12 cellular contexts compared by ENCODE assay signal in the genomic region with DNA sequence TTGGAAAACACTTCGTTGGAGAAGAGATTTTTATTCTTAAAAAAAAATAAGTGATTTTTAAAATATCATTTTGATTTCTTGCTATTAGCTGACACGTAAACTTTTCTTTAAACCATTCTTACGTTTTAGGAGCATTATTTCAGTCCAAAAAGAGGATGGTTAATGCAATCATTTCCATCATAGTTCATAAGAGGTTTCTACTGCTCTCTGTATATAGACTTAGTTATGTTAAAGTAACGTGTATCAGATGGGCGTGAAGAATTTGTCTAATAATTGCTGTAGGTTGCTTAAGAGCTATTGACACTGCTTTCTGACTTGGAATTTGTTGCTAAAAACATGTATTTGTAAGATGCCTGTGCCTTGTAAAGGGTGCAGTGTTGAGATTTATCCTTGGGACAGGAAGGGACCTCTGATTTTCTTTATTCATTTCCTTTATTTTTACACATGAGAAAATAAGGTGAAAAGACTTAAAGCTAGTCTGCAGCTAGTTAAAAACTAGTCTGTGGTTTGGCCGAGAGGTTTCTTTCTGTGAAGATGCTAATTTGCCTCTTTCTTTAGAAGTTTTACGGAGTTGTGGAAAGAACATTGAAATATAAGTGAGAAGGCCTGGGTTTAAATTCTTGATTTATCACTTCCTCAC. TPM values are rescaled to one million over a fixed set of nuclear protein-coding genes. Genes with fewer than 3 reads are reported as not detected.
DNase-seq lines count a peak whose midpoint lies in the region; ATAC-seq and TF ChIP-seq lines count a peak whose summit lies in the region.
"Had no signal": no experiment of that assay in that cellular context is flagged by ENCODE, and none has a peak within 500 bp of the region (broad histone marks: within the 10 kb centered on the region; RNA-seq: fewer than 3 reads in every experiment).

No MANE protein-coding gene starts in this region.

- ATAC-seq in Right ventricle myocardium superior (ENCODE audit: poor library complexity) (no peak), omental fat pad (ENCODE audit: low FRiP score) (no peak)

- H3K4me1 ChIP-seq in right atrium auricular region (peaks cover 0 to 54% of the 10 kb centered on the region in 2 donors), adipocyte (ENCODE audit: control insufficient read depth, insufficient read depth, low read length) (peaks cover 46% of the 10 kb centered on the region), muscle layer of colon (ENCODE audit: insufficient read depth, low read length) (peaks cover 63% of the 10 kb centered on the region)

- H3K36me3 ChIP-seq in right atrium auricular region (peaks cover under 1% of the 10 kb centered on the region), adipocyte (ENCODE audit: control insufficient read depth, insufficient read depth, low read length, severe bottlenecking) (peaks cover 9% of the 10 kb centered on the region), muscle layer of colon (ENCODE audit: insufficient read depth, low read length) (peaks cover 6% of the 10 kb centered on the region)

- H3K27me3 ChIP-seq in right atrium auricular region: no peaks in the 10 kb centered on the region
- H3K27me3 ChIP-seq in adipocyte (replicated peaks; ENCODE audit: control insufficient read depth, insufficient read depth, low read length): no peaks in the 10 kb centered on the region
- H3K27me3 ChIP-seq in muscle layer of colon (ENCODE audit: control insufficient read depth in 1 of 2, insufficient read depth in 2 of 2, low read length in 2 of 2): no peaks in the 10 kb centered on the region

- TF ChIP-seq CTCF in right atrium auricular region (IDR thresholded peaks at IDR 0.05) (no peak), omental fat pad (IDR thresholded peaks at IDR 0.05) (no peak)

- H3K9ac ChIP-seq in adipocyte (ENCODE audit: low read length) (peak overlapping the region; percentile 99), muscle layer of colon (ENCODE audit: low read length) (peak overlapping the region; percentile 32)

- H3K9me3 ChIP-seq in right atrium auricular region (no peaks in the 10 kb centered on the region), adipocyte (ENCODE audit: control insufficient read depth, low read length) (no peaks in the 10 kb centered on the region), muscle layer of colon (ENCODE audit: low read length) (no peaks in the 10 kb centered on the region)

- intact Hi-C loops in Right ventricle myocardium superior (cut with DNase I): loop anchor here (5.0 kb wide), 1 partner anchor 37 kb away; a partner anchor contains a TSS

- no peak for DNase-seq in right atrium auricular region (ENCODE audit: low spot score)
- DNase-seq in Right ventricle myocardium superior: no peak
- no peak for DNase-seq in adipocyte (ENCODE audit: low read depth)
- DNase-seq in globus pallidus (ENCODE audit: low spot score): no peak
- DNase-seq in NCI-H1105 (lab: John Stamatoyannopoulos, UW): no peak
- DNase-seq in omental fat pad (ENCODE audit: low spot score): no peak
- DNase-seq in HT-29 (ENCODE audit: low spot score): no peak
- DNase-seq: central memory CD4-positive, alpha-beta T cell; kidney glomerular epithelial cell; NCI-H187 had no signal

- H3K4me3 ChIP-seq in right atrium auricular region (peak overlapping the region in 1 of 2 donors; percentile 7), adipocyte (ENCODE audit: low read length) (peak overlapping the region; percentile 100), muscle layer of colon (ENCODE audit: low read depth in 1 of 2, low read length in 2 of 2) (peak overlapping the region in 1 of 2 donors; percentile 67)

- peak overlapping the region; percentile 31 to 99 for H3K27ac ChIP-seq in right atrium auricular region
- peak overlapping the region; percentile 95 for H3K27ac ChIP-seq in muscle layer of colon (ENCODE audit: low read depth, low read length)
- H3K27ac ChIP-seq: C4-2B had no signal

RNA-seq across cellular contexts. Expression of a gene that starts 2.9 kb away (rescaled TPM):
- total RNA-seq in right atrium auricular region: 10 to 100 TPM; 22.3 to 32.3 TPM
- total RNA-seq in Right ventricle myocardium superior: 39.9 TPM
- total RNA-seq in omental fat pad: 10 to 100 TPM; 45.6 to 58.6 (median 47.4) TPM
- 20.0 and 24.1 TPM in 2 replicates for total RNA-seq in HT-29 (2014; rRNA removed; shearing (Covaris generic))

RNA-seq across cellular contexts. Expression of a gene that starts 37.0 kb away (rescaled TPM):
- total RNA-seq in right atrium auricular region (100 to 1,000 TPM; 167 to 225 TPM), Right ventricle myocardium superior (521 TPM), omental fat pad (10 to 100 TPM; 86.1 to 92.1 (median 88.8) TPM)
- 135 and 152 TPM in 2 replicates for total RNA-seq in HT-29 (2014; rRNA removed; shearing (Covaris generic))
